7 cellular contexts compared by ENCODE assay signal in genomic region chr6:26754801-26755200, GRCh38.
DNase-seq lines count a peak whose midpoint lies in the region; TF ChIP-seq lines count a peak whose summit lies in the region.
"Not testable (repeated sequence)": the region's sequence is repeated elsewhere in the genome, so short reads cannot be mapped to it uniquely, and the experiment has no call there.

No MANE protein-coding gene starts in this region.

- CTCF ChIA-PET in HEK293 (lab: Yijun Ruan, JAX) = interaction anchor here (0.7 kb wide), 1 partner anchor 764 kb away, joined by 4 read pairs; no protein-coding TSS in a partner anchor

- H3K4me1 ChIP-seq in HEK293 (ENCODE audit: control insufficient read depth, insufficient read depth, low read length); endodermal cell (ENCODE audit: control insufficient read depth, insufficient read depth, low read length); iPS DF 6.9 (ENCODE audit: control insufficient read depth, insufficient read depth, low read length): not testable (repeated sequence)

- H3K27me3 ChIP-seq in endodermal cell (ENCODE audit: control insufficient read depth, insufficient read depth, low read length, poor library complexity, severe bottlenecking) (peaks cover 43% of the 10 kb centered on the region), iPS DF 6.9 (ENCODE audit: control insufficient read depth, insufficient read depth, low read length) (peaks cover 10% of the 10 kb centered on the region)

- H3K4me3 Mint-ChIP-seq in activated T-cell treated with anti-CD3 and anti-CD28 coated beads, Interleukin-2, amount 50 U/mL, for 24 hours = peak overlapping the region; percentile 38
- H3K4me3 Mint-ChIP-seq in endodermal cell (peak overlapping the region; percentile 71), nephron progenitor cell (peak overlapping the region; percentile 81)

- TF ChIP-seq CTCF in HEK293 (tag by site-specific recombination; IDR thresholded peaks at IDR 0.05); endodermal cell (conservative IDR thresholded peaks at IDR 0.05); nephron progenitor cell (IDR thresholded peaks at IDR 0.05); retinal pigment epithelial cell (conservative IDR thresholded peaks at IDR 0.05; ENCODE audit: low read depth, low read length): not testable (repeated sequence)

- POLR2A ChIA-PET in HEK293 (lab: Yijun Ruan, JAX) = not testable (repeated sequence)

- 0% methylated on average over 20 of the region's 20 CpGs; no CpG with 5 or more reads in 1 of the 2 experiments for WGBS in endodermal cell (ENCODE audit: insufficient coverage in 1 of 2, insufficient read length in 1 of 2), 2 experiments
- no CpG with 5 or more reads among the region's 20 CpGs for WGBS in iPS DF 6.9 (ENCODE audit: insufficient coverage, insufficient read length)

- H3K4me3 ChIP-seq in HEK293 (ENCODE audit: low read depth, low read length) (peak overlapping the region; percentile 14; the same call in 1 of the 2 replicates), SK-N-MC (peak overlapping the region; percentile 69), endodermal cell (ENCODE audit: low read length) (peak overlapping the region; percentile 75), iPS DF 6.9 (ENCODE audit: low read length) (peak overlapping the region; percentile 88; the same call in 1 of the 2 replicates), retinal pigment epithelial cell (ENCODE audit: low read length) (peak overlapping the region; percentile 23)

- H3K9me3 ChIP-seq in HEK293 (ENCODE audit: control insufficient read depth, insufficient read depth, low read depth, low read length); SK-N-MC (ENCODE audit: low read depth, low read length); endodermal cell (ENCODE audit: control insufficient read depth, low read length); iPS DF 6.9 (ENCODE audit: control insufficient read depth, insufficient read depth, low read length): not testable (repeated sequence)

- H3K27me3 Mint-ChIP-seq in activated T-cell treated with anti-CD3 and anti-CD28 coated beads, Interleukin-2, amount 50 U/mL, for 24 hours = peaks cover 57% of the 10 kb centered on the region
- H3K27me3 Mint-ChIP-seq in endodermal cell (ENCODE audit: insufficient read depth) = peaks cover 48% of the 10 kb centered on the region
- peaks cover 65% of the 10 kb centered on the region for H3K27me3 Mint-ChIP-seq in nephron progenitor cell (ENCODE audit: low read depth, poor library complexity)

- H3K27ac ChIP-seq in HEK293 (ENCODE audit: extremely low read depth, low read depth, low read length); SK-N-MC; endodermal cell (ENCODE audit: low read depth, low read length); iPS DF 6.9 (ENCODE audit: low read length): not testable (repeated sequence)

- H3K27ac Mint-ChIP-seq in activated T-cell treated with anti-CD3 and anti-CD28 coated beads, Interleukin-2, amount 50 U/mL, for 24 hours = peak overlapping the region; percentile 68
- not testable (repeated sequence) for H3K27ac Mint-ChIP-seq in endodermal cell, nephron progenitor cell

- DNase-seq in SK-N-MC (ENCODE audit: low read depth, low spot score); activated T-cell treated with anti-CD3 and anti-CD28 coated beads, Interleukin-2, amount 50 U/mL, for 24 hours; iPS DF 6.9 (ENCODE audit: low read depth, low spot score); nephron progenitor cell; retinal pigment epithelial cell (ENCODE audit: low read depth): not testable (repeated sequence)
- peak; percentile 53 for DNase-seq in endodermal cell

- H3K36me3 ChIP-seq in HEK293 (ENCODE audit: control insufficient read depth in 2 of 2, insufficient read depth in 1 of 2, low read length in 2 of 2); SK-N-MC (ENCODE audit: insufficient read depth, low read length); endodermal cell (ENCODE audit: control insufficient read depth, insufficient read depth, low read length); iPS DF 6.9 (ENCODE audit: control insufficient read depth, insufficient read depth, low read length): not testable (repeated sequence)

- not testable (repeated sequence) for H3K9ac ChIP-seq in SK-N-MC (ENCODE audit: insufficient read length); endodermal cell (ENCODE audit: extremely low read depth, low read length, poor library complexity, severe bottlenecking)

- not testable (repeated sequence) for H3K36me3 Mint-ChIP-seq in activated T-cell treated with anti-CD3 and anti-CD28 coated beads, Interleukin-2, amount 50 U/mL, for 24 hours (ENCODE audit: low read depth); endodermal cell (ENCODE audit: low read depth); nephron progenitor cell (ENCODE audit: low read depth)

- H3K4me1 Mint-ChIP-seq in activated T-cell treated with anti-CD3 and anti-CD28 coated beads, Interleukin-2, amount 50 U/mL, for 24 hours (ENCODE audit: low read depth); endodermal cell: not testable (repeated sequence)
- peaks cover 20% of the 10 kb centered on the region for H3K4me1 Mint-ChIP-seq in nephron progenitor cell

- not testable (repeated sequence) for H3K9me3 Mint-ChIP-seq in activated T-cell treated with anti-CD3 and anti-CD28 coated beads, Interleukin-2, amount 50 U/mL, for 24 hours; endodermal cell; nephron progenitor cell

Comparison
In these comparisons a context has a peak if more than half of its experiments do, and no peak if none do; other contexts are left out.
1. H3K4me3 ChIP-seq: peak in every context shown above with its lines; median percentile 88 in iPS DF 6.9; 75 in endodermal cell; 69 in SK-N-MC; 23 in retinal pigment epithelial cell; 14 in HEK293.